29 cellular contexts compared by ENCODE assay signal in the genomic region with DNA sequence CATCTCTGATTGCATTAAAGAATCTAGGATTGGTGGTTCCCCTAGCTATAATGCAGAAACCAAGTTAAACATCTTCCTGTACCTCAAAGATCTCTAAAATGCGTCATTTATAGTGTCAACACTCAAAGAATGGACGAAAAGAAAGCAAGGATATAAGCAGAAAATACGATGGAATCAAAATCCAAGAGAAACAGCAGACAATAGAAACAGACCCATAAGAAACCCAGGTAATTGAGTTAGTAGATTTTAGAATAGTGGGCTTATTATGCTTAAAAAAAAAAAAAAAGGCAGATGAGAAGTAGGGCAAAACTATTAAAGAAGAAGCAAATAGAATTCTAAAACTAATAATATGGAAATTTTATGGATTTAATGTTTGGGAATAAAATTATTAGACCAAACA.
"Had no signal": no experiment of that assay in that cellular context is flagged by ENCODE, and none has a peak within 500 bp of the region (broad histone marks: within the 10 kb centered on the region; RNA-seq: fewer than 3 reads in every experiment).

No MANE protein-coding gene starts in this region.

- ATAC-seq: heart right ventricle; left cardiac atrium; left lung; naive thymus-derived CD4-positive, alpha-beta T cell; right lobe of liver had no signal

- H3K4me3 Mint-ChIP-seq: dendritic cell treated with granulocyte-macrophage colony-stimulating factor and Interleukin-4, amounts not matched to agents 40 ng/mL and 50 ng/mL, for 4 days; mesothelial cell of epicardium; naive thymus-derived CD4-positive, alpha-beta T cell; nephron; neural progenitor cell; type B pancreatic cell had no signal

- FAIRE-seq: endothelial cell of umbilical vein had no signal

- H3K9ac ChIP-seq: neural progenitor cell, parathyroid adenoma had no signal

- DNase-seq: colonic mucosa; effector CD8-positive, alpha-beta T cell; esophagus squamous epithelium; foreskin melanocyte; glutamatergic neuron; heart right ventricle; hippocampal formation; left cardiac atrium; left lung; mesenchymal stem cell; naive thymus-derived CD4-positive, alpha-beta T cell; right lobe of liver; stimulated activated CD4-positive, alpha-beta T cell treated with anti-CD3 and anti-CD28 coated beads, Interleukin-12 subunit alpha, Interleukin-12 subunit beta, amount 100 ng/mL, for 4 hours; stimulated activated CD4-positive, alpha-beta T cell treated with anti-CD3 and anti-CD28 coated beads, Interleukin-1b, Interleukin-23, amount 100 ng/mL, for 48 hours; stimulated activated CD4-positive, alpha-beta T cell treated with anti-CD3 and anti-CD28 coated beads, Interleukin-4, amount 100 ng/mL, for 1 hour; stimulated activated CD8-positive, alpha-beta memory T cell treated with anti-CD3 and anti-CD28 coated beads, Interleukin-4, amount 100 ng/mL, for 48 hours; stimulated activated naive CD4-positive, alpha-beta T cell treated with Interleukin-2 at 50 U/mL for 16 hours; substantia nigra; testis; tibial artery had no signal

- H3K9me3 ChIP-seq: colonic mucosa, right lobe of liver, testis, tibial artery had no signal

- H3K4me2 ChIP-seq: neural progenitor cell, smooth muscle cell had no signal

- H3K36me3 ChIP-seq: colonic mucosa had no signal

- H3K4me3 ChIP-seq: colonic mucosa, esophagus squamous epithelium, heart right ventricle, left lung, neural progenitor cell, right lobe of liver, smooth muscle cell, testis, tibial artery had no signal

- H3K27me3 Mint-ChIP-seq: dendritic cell treated with granulocyte-macrophage colony-stimulating factor and Interleukin-4, amounts not matched to agents 40 ng/mL and 50 ng/mL, for 4 days; naive thymus-derived CD4-positive, alpha-beta T cell; progenitor cell of endocrine pancreas; type B pancreatic cell had no signal

- H2AFZ ChIP-seq: neural progenitor cell, parathyroid adenoma had no signal

- H3K27ac ChIP-seq: colonic mucosa, esophagus squamous epithelium, heart right ventricle, left lung, neural progenitor cell, parathyroid adenoma, right lobe of liver, testis, tibial artery had no signal

- H3K4me1 Mint-ChIP-seq: mesothelial cell of epicardium, nephron, neural progenitor cell had no signal

- H3K4me1 ChIP-seq: colonic mucosa, esophagus squamous epithelium, neural progenitor cell, parathyroid adenoma, right lobe of liver had no signal

- H3K27me3 ChIP-seq: colonic mucosa, esophagus squamous epithelium, heart right ventricle, left lung, neural progenitor cell, right lobe of liver, testis, tibial artery had no signal

- H3K27ac Mint-ChIP-seq: dendritic cell treated with granulocyte-macrophage colony-stimulating factor and Interleukin-4, amounts not matched to agents 40 ng/mL and 50 ng/mL, for 4 days; mesothelial cell of epicardium; nephron; neural progenitor cell; progenitor cell of endocrine pancreas; type B pancreatic cell had no signal
